ENCODE assay signal across 1 cellular context in genomic region chrX:48521353-48522243, GRCh38.
A peak's percentile ranks its signal among the peaks of the same experiment; 100 is the strongest.
TF ChIP-seq lines count a peak whose summit lies in the region.

Gene EBP (plus strand): TSS chrX:48521808. CDS start chrX:48523772, 1,964 bp downstream.

TF ChIP-seq in HepG2, 621 proteins besides CTCF, POLR2A, EP300 and RAD21 (continued from another document and continues in another):
- TF ChIP-seq, protein P1, sequence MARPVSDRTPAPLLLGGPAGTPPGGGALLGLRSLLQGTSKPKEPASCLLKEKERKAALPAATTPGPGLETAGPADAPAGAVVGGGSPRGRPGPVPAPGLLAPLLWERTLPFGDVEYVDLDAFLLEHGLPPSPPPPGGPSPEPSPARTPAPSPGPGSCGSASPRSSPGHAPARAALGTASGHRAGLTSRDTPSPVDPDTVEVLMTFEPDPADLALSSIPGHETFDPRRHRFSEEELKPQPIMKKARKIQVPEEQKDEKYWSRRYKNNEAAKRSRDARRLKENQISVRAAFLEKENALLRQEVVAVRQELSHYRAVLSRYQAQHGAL (CRISPR knock-in tag; IDR thresholded peaks at IDR 0.05; ENCODE audit: not compliant biosample characterization), result no peak
- TF ChIP-seq HOXA9 (CRISPR knock-in tag; IDR thresholded peaks at IDR 0.05; ENCODE audit: borderline replicate concordance) (no peak), SMAD1 (CRISPR knock-in tag; IDR thresholded peaks at IDR 0.05; ENCODE audit: borderline replicate concordance, low read depth) (no peak), CREB1 (IDR thresholded peaks at IDR 0.05) (no peak), CREB1 (CRISPR knock-in tag; IDR thresholded peaks at IDR 0.05) (no peak), SYNCRIP (IDR thresholded peaks at IDR 0.05; ENCODE audit: insufficient read depth, low read depth, low read length) (no peak), TAF1 (CRISPR knock-in tag; IDR thresholded peaks at IDR 0.05) (peak; percentile 55; the same call in 1 of the 2 replicates), ZNF713 (CRISPR knock-in tag; IDR thresholded peaks at IDR 0.05) (no peak), ZBTB3 (CRISPR knock-in tag; IDR thresholded peaks at IDR 0.05; ENCODE audit: borderline replicate concordance, low read depth) (no peak), AGO2 (optimal IDR thresholded peaks at IDR 0.05; ENCODE audit: low read depth, low read length) (peak; percentile 24), NFYC (CRISPR knock-in tag; IDR thresholded peaks at IDR 0.05) (peak; percentile 86), ZNF333 (CRISPR knock-in tag; IDR thresholded peaks at IDR 0.05; ENCODE audit: borderline replicate concordance) (no peak), FUBP1 (CRISPR knock-in tag; IDR thresholded peaks at IDR 0.05; ENCODE audit: borderline replicate concordance) (no peak), ZNF746 (CRISPR knock-in tag; IDR thresholded peaks at IDR 0.05) (no peak), TMF1 (CRISPR knock-in tag; IDR thresholded peaks at IDR 0.05; ENCODE audit: low read depth) (peak; percentile 55; the same call in 1 of the 2 replicates), PHB2 (IDR thresholded peaks at IDR 0.05; ENCODE audit: partially characterized antibody) (no peak), POLR2G (IDR thresholded peaks at IDR 0.05; ENCODE audit: low read depth, low read length) (peak; percentile 65), ZNF343 (CRISPR knock-in tag; IDR thresholded peaks at IDR 0.05) (no peak), KDM1A (CRISPR knock-in tag; IDR thresholded peaks at IDR 0.05) (no peak), CHCHD3 (CRISPR knock-in tag; IDR thresholded peaks at IDR 0.05) (no peak), ZMYM3 (CRISPR knock-in tag; IDR thresholded peaks at IDR 0.05) (no peak), HOXA3 (CRISPR knock-in tag; IDR thresholded peaks at IDR 0.05) (peak; percentile 52), ATRX (CRISPR knock-in tag; IDR thresholded peaks at IDR 0.05; ENCODE audit: borderline replicate concordance) (no peak), GATAD1 (CRISPR knock-in tag; IDR thresholded peaks at IDR 0.05) (no peak), SNAI1 (CRISPR knock-in tag; IDR thresholded peaks at IDR 0.05; ENCODE audit: borderline replicate concordance) (no peak), KAT7 (CRISPR knock-in tag; IDR thresholded peaks at IDR 0.05; ENCODE audit: borderline replicate concordance) (no peak; the same call in 1 of the 2 replicates), SP4 (CRISPR knock-in tag; IDR thresholded peaks at IDR 0.05) (peak; percentile 44; the same call in 1 of the 2 replicates), SMC3 (IDR thresholded peaks at IDR 0.05; ENCODE audit: low read length) (no peak), ZNF280B (CRISPR knock-in tag; IDR thresholded peaks at IDR 0.05; ENCODE audit: borderline replicate concordance) (no peak), ZNF678 (CRISPR knock-in tag; IDR thresholded peaks at IDR 0.05) (no peak), ZKSCAN8 (CRISPR knock-in tag; IDR thresholded peaks at IDR 0.05; ENCODE audit: borderline replicate concordance) (no peak)
- TF ChIP-seq, protein P2, sequence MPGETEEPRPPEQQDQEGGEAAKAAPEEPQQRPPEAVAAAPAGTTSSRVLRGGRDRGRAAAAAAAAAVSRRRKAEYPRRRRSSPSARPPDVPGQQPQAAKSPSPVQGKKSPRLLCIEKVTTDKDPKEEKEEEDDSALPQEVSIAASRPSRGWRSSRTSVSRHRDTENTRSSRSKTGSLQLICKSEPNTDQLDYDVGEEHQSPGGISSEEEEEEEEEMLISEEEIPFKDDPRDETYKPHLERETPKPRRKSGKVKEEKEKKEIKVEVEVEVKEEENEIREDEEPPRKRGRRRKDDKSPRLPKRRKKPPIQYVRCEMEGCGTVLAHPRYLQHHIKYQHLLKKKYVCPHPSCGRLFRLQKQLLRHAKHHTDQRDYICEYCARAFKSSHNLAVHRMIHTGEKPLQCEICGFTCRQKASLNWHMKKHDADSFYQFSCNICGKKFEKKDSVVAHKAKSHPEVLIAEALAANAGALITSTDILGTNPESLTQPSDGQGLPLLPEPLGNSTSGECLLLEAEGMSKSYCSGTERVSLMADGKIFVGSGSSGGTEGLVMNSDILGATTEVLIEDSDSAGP (CRISPR knock-in tag; IDR thresholded peaks at IDR 0.05; ENCODE audit: borderline replicate concordance), result peak; percentile 53; the same call in 1 of the 2 replicates
- TF ChIP-seq, protein P3, sequence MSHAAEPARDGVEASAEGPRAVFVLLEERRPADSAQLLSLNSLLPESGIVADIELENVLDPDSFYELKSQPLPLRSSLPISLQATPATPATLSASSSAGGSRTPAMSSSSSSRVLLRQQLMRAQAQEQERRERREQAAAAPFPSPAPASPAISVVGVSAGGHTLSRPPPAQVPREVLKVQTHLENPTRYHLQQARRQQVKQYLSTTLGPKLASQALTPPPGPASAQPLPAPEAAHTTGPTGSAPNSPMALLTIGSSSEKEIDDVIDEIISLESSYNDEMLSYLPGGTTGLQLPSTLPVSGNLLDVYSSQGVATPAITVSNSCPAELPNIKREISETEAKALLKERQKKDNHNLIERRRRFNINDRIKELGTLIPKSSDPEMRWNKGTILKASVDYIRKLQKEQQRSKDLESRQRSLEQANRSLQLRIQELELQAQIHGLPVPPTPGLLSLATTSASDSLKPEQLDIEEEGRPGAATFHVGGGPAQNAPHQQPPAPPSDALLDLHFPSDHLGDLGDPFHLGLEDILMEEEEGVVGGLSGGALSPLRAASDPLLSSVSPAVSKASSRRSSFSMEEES (CRISPR knock-in tag; IDR thresholded peaks at IDR 0.05), result no peak
- TF ChIP-seq, protein P4, sequence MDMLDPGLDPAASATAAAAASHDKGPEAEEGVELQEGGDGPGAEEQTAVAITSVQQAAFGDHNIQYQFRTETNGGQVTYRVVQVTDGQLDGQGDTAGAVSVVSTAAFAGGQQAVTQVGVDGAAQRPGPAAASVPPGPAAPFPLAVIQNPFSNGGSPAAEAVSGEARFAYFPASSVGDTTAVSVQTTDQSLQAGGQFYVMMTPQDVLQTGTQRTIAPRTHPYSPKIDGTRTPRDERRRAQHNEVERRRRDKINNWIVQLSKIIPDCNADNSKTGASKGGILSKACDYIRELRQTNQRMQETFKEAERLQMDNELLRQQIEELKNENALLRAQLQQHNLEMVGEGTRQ (IDR thresholded peaks at IDR 0.05; ENCODE audit: low read depth, low read length), result peak; percentile 73
- TF ChIP-seq, protein P4 (CRISPR knock-in tag; IDR thresholded peaks at IDR 0.05; ENCODE audit: borderline replicate concordance), result peak; percentile 74; the same call in 1 of the 2 replicates
- TF ChIP-seq, protein P5, sequence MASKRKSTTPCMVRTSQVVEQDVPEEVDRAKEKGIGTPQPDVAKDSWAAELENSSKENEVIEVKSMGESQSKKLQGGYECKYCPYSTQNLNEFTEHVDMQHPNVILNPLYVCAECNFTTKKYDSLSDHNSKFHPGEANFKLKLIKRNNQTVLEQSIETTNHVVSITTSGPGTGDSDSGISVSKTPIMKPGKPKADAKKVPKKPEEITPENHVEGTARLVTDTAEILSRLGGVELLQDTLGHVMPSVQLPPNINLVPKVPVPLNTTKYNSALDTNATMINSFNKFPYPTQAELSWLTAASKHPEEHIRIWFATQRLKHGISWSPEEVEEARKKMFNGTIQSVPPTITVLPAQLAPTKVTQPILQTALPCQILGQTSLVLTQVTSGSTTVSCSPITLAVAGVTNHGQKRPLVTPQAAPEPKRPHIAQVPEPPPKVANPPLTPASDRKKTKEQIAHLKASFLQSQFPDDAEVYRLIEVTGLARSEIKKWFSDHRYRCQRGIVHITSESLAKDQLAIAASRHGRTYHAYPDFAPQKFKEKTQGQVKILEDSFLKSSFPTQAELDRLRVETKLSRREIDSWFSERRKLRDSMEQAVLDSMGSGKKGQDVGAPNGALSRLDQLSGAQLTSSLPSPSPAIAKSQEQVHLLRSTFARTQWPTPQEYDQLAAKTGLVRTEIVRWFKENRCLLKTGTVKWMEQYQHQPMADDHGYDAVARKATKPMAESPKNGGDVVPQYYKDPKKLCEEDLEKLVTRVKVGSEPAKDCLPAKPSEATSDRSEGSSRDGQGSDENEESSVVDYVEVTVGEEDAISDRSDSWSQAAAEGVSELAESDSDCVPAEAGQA (IDR thresholded peaks at IDR 0.05; ENCODE audit: low read depth), result no peak
- TF ChIP-seq, protein P5 (CRISPR knock-in tag; IDR thresholded peaks at IDR 0.05; ENCODE audit: borderline replicate concordance), result no peak
- TF ChIP-seq, protein P6, sequence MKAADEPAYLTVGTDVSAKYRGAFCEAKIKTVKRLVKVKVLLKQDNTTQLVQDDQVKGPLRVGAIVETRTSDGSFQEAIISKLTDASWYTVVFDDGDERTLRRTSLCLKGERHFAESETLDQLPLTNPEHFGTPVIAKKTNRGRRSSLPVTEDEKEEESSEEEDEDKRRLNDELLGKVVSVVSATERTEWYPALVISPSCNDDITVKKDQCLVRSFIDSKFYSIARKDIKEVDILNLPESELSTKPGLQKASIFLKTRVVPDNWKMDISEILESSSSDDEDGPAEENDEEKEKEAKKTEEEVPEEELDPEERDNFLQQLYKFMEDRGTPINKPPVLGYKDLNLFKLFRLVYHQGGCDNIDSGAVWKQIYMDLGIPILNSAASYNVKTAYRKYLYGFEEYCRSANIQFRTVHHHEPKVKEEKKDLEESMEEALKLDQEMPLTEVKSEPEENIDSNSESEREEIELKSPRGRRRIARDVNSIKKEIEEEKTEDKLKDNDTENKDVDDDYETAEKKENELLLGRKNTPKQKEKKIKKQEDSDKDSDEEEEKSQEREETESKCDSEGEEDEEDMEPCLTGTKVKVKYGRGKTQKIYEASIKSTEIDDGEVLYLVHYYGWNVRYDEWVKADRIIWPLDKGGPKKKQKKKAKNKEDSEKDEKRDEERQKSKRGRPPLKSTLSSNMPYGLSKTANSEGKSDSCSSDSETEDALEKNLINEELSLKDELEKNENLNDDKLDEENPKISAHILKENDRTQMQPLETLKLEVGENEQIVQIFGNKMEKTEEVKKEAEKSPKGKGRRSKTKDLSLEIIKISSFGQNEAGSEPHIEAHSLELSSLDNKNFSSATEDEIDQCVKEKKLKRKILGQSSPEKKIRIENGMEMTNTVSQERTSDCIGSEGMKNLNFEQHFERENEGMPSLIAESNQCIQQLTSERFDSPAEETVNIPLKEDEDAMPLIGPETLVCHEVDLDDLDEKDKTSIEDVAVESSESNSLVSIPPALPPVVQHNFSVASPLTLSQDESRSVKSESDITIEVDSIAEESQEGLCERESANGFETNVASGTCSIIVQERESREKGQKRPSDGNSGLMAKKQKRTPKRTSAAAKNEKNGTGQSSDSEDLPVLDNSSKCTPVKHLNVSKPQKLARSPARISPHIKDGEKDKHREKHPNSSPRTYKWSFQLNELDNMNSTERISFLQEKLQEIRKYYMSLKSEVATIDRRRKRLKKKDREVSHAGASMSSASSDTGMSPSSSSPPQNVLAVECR (CRISPR knock-in tag; IDR thresholded peaks at IDR 0.05; ENCODE audit: borderline replicate concordance), result peak; percentile 40; the same call in 1 of the 2 replicates
- TF ChIP-seq, protein P7, sequence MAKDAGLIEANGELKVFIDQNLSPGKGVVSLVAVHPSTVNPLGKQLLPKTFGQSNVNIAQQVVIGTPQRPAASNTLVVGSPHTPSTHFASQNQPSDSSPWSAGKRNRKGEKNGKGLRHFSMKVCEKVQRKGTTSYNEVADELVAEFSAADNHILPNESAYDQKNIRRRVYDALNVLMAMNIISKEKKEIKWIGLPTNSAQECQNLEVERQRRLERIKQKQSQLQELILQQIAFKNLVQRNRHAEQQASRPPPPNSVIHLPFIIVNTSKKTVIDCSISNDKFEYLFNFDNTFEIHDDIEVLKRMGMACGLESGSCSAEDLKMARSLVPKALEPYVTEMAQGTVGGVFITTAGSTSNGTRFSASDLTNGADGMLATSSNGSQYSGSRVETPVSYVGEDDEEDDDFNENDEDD (CRISPR knock-in tag; IDR thresholded peaks at IDR 0.05; ENCODE audit: borderline replicate concordance), result peak; percentile 74; the same call in 1 of the 2 replicates
